ENCODE assay signal across 8 cellular contexts in genomic region chr11:84719935-84720577, GRCh38.
DNase-seq lines count a peak whose midpoint lies in the region; ATAC-seq lines count a peak whose summit lies in the region.

No MANE protein-coding gene starts in this region.

- no peaks in the 10 kb centered on the region for H3K9me3 ChIP-seq in SK-N-MC (ENCODE audit: low read depth, low read length)

- DNase-seq in G401 (ENCODE audit: low spot score), result peak; percentile 80
- DNase-seq in SK-N-MC (ENCODE audit: low read depth, low spot score), result no peak
- DNase-seq in Right ventricle myocardium superior, result peak; percentile 44
- DNase-seq in pons (ENCODE audit: low spot score), result peak; percentile 14
- no peak for DNase-seq in NCI-H2171 treated with DMSO at 0.1 percent for 48 hours (lab: John Stamatoyannopoulos, UW)

- no peaks in the 10 kb centered on the region for H3K36me3 ChIP-seq in SK-N-MC (ENCODE audit: insufficient read depth, low read length)

- H3K4me3 ChIP-seq in SK-N-MC, result peak overlapping the region; percentile 79

- intact Hi-C loops in Right ventricle myocardium superior (cut with DNase I), result loop anchor here (10.0 kb wide), 1 partner anchor 165 kb away; no protein-coding TSS in a partner anchor

- in situ Hi-C loops in G401 (cut with HindIII; ENCODE audit: low sequenced_read_pairs), result no loop called here

- peak overlapping the region; percentile 33 for H3K9ac ChIP-seq in SK-N-MC (ENCODE audit: insufficient read length)

- ATAC-seq in Right ventricle myocardium superior (ENCODE audit: poor library complexity), result peak; percentile 54
- ATAC-seq in GM21717 (IDR thresholded peaks at IDR 0.05; ENCODE audit: unreplicated experiment), result no peak
- no peak for ATAC-seq in GM18867 (IDR thresholded peaks at IDR 0.05; ENCODE audit: unreplicated experiment)
- ATAC-seq in HG02678 (IDR thresholded peaks at IDR 0.05; ENCODE audit: unreplicated experiment), result no peak

- H3K27ac ChIP-seq in SK-N-MC, result no peak overlapping the region

Comparison
In these comparisons a context has a peak if more than half of its experiments do, and no peak if none do; other contexts are left out.
1. DNase-seq: peak in G401 (single experiment), Right ventricle myocardium superior (single experiment) and pons (single experiment); none in SK-N-MC (single experiment) and NCI-H2171 treated with DMSO at 0.1 percent for 48 hours (single experiment).